14 cellular contexts compared by ENCODE assay signal in genomic region chr1:100433563-100433962, GRCh38.
"Had no signal": no experiment of that assay in that cellular context is flagged by ENCODE, and none has a peak within 500 bp of the region (broad histone marks: within the 10 kb centered on the region; RNA-seq: fewer than 3 reads in every experiment).

No MANE protein-coding gene starts in this region.

- H3K27me3 Mint-ChIP-seq: activated naive CD8-positive, alpha-beta T cell treated with anti-CD3 and anti-CD28 coated beads, Interleukin-2, amount 10 ng/mL, durations not matched to agents 7 days and 5 days; memory B cell had no signal

- H3K27ac Mint-ChIP-seq: activated naive CD8-positive, alpha-beta T cell treated with anti-CD3 and anti-CD28 coated beads, Interleukin-2, amount 10 ng/mL, durations not matched to agents 7 days and 5 days; memory B cell had no signal

- H3K4me1 ChIP-seq: colonic mucosa had no signal

- DNase-seq: activated CD4-positive, alpha-beta T cell treated with anti-CD3 and anti-CD28 coated beads, Interleukin-2, amount 50 U/mL, for 48 hours; activated effector memory CD4-positive, alpha-beta T cell treated with anti-CD3 and anti-CD28 coated beads, Interleukin-2, amount 50 U/mL, for 16 hours; activated naive CD8-positive, alpha-beta T cell treated with anti-CD3 and anti-CD28 coated beads, Interleukin-2, amount 10 ng/mL, durations not matched to agents 7 days and 5 days; aorta; colonic mucosa; heart right ventricle; left lung; nephron progenitor cell; sigmoid colon; stimulated activated CD4-positive, alpha-beta T cell treated with anti-CD3 and anti-CD28 coated beads, Interleukin-12 subunit alpha, Interleukin-12 subunit beta, amount 100 ng/mL, for 4 hours; stimulated activated naive CD4-positive, alpha-beta T cell treated with Interleukin-2 at 50 U/mL for 16 hours; upper lobe of right lung had no signal

- H3K27me3 ChIP-seq: colonic mucosa, heart right ventricle, left lung, sigmoid colon, upper lobe of right lung had no signal

- H3K9me3 Mint-ChIP-seq: memory B cell, nephron progenitor cell had no signal

- ATAC-seq: activated CD4-positive, CD25-positive, alpha-beta regulatory T cell treated with anti-CD3 and anti-CD28 coated beads, Interleukin-2, amount 50 U/mL, for 24 hours; heart right ventricle; left lung; upper lobe of right lung had no signal

- H3K27ac ChIP-seq: colonic mucosa, heart right ventricle, left lung, sigmoid colon, upper lobe of right lung had no signal

- H3K4me3 Mint-ChIP-seq: activated naive CD8-positive, alpha-beta T cell treated with anti-CD3 and anti-CD28 coated beads, Interleukin-2, amount 10 ng/mL, durations not matched to agents 7 days and 5 days; memory B cell; nephron progenitor cell had no signal

- H3K4me3 ChIP-seq: colonic mucosa, heart right ventricle, left lung, sigmoid colon, upper lobe of right lung had no signal

- H3K36me3 ChIP-seq: colonic mucosa, left lung, sigmoid colon, upper lobe of right lung had no signal

- H3K9me3 ChIP-seq: colonic mucosa, heart right ventricle, left lung, sigmoid colon, upper lobe of right lung had no signal
